30 cellular contexts compared by ENCODE assay signal in the genomic region with DNA sequence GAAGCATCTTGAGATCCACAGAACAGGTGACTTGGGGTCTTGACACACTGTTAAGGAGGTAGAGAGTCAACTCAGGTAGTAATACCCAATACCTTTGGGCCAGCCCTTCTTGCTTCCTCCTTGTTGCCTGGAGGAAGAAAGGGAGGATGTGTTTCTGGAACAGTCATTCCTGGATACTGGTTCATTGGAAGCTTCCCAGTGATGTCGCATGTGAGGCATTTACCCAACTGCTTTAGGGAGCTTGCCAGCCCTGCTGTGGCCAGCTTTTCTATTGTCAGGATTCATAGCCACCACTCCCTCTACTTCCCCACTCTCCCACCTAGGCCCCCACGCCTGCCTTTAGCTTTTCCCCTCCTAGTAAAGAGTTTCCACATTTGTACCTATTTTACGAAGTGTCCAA.
"Had no signal": no experiment of that assay in that cellular context is flagged by ENCODE, and none has a peak within 500 bp of the region (broad histone marks: within the 10 kb centered on the region; RNA-seq: fewer than 3 reads in every experiment).

No MANE protein-coding gene starts in this region.

- H3K27ac ChIP-seq: adrenal gland, breast epithelium, colonic mucosa, esophagus muscularis mucosa, foreskin keratinocyte, hepatocyte, neural progenitor cell, right lobe of liver, tibial nerve, uterus had no signal

- FAIRE-seq: endothelial cell of umbilical vein, small intestine had no signal

- DNase-seq: activated CD4-positive, alpha-beta T cell treated with anti-CD3 and anti-CD28 coated beads for 4 hours; activated CD4-positive, alpha-beta T cell treated with anti-CD3 and anti-CD28 coated beads, Interleukin-2, amount 50 U/mL, for 48 hours; activated CD4-positive, CD25-positive, alpha-beta regulatory T cell; activated CD8-positive, alpha-beta memory T cell treated with anti-CD3 and anti-CD28 coated beads, Interleukin-2, amount 50 U/mL, for 48 hours; activated naive CD4-positive, alpha-beta T cell; activated T-cell treated with anti-CD3 and anti-CD28 coated beads, Interleukin-2, amount 50 U/mL, for 4 hours; adrenal gland; colonic mucosa; dorsolateral prefrontal cortex; effector memory CD8-positive, alpha-beta T cell; left colon; mesenchymal stem cell; mucosa of descending colon; naive B cell; right lobe of liver; small intestine; stimulated activated CD4-positive, alpha-beta T cell treated with anti-CD3 and anti-CD28 coated beads, Interleukin-2, amount 100 ng/mL, for 24 hours; stimulated activated naive CD8-positive, alpha-beta T cell treated with anti-CD3 and anti-CD28 coated beads, Interleukin-15, amount 100 ng/mL, for 72 hours; T-helper 9 cell; uterus had no signal

- H3K79me2 ChIP-seq: hepatocyte had no signal

- H3K4me3 ChIP-seq: adrenal gland, breast epithelium, colonic mucosa, dorsolateral prefrontal cortex, esophagus muscularis mucosa, hepatocyte, mucosa of descending colon, neural progenitor cell, right lobe of liver, tibial nerve, uterus had no signal

- ATAC-seq: activated T-cell treated with anti-CD3 and anti-CD28 coated beads, Interleukin-2, amount 50 U/mL, for 4 hours; effector memory CD8-positive, alpha-beta T cell; foreskin keratinocyte; left colon; mucosa of descending colon; right lobe of liver; stimulated activated effector memory CD8-positive, alpha-beta T cell treated with anti-CD3 and anti-CD28 coated beads, Interleukin-12 subunit alpha, Interleukin-12 subunit beta, amount 100 ng/mL, for 72 hours; stimulated activated naive CD8-positive, alpha-beta T cell treated with anti-CD3 and anti-CD28 coated beads, Interleukin-15, amount 100 ng/mL, for 72 hours had no signal

- H3K27me3 ChIP-seq: adrenal gland, breast epithelium, colonic mucosa, esophagus muscularis mucosa, foreskin keratinocyte, hepatocyte, neural progenitor cell, right lobe of liver, tibial nerve, uterus had no signal

- H3K27ac Mint-ChIP-seq: activated naive CD8-positive, alpha-beta T cell; activated T-helper 2 cell treated with anti-CD3 and anti-CD28 coated beads, Interferon-gamma antibody, Interleukin-2, Interleukin-4, amounts not matched to agents 10 μg/mL and 5 μg/mL and 100 μg/mL, durations not matched to agents 14 hours and 24 hours and 36 hours; effector memory CD8-positive, alpha-beta T cell; naive B cell; neural progenitor cell; stimulated activated effector memory CD8-positive, alpha-beta T cell treated with anti-CD3 and anti-CD28 coated beads, Interleukin-12 subunit alpha, Interleukin-12 subunit beta, amount 100 ng/mL, for 72 hours; stimulated activated naive CD8-positive, alpha-beta T cell treated with anti-CD3 and anti-CD28 coated beads, Interleukin-15, amount 100 ng/mL, for 72 hours had no signal

- H3K4me2 ChIP-seq: hepatocyte, neural progenitor cell had no signal

- H3K36me3 Mint-ChIP-seq: activated naive CD8-positive, alpha-beta T cell; neural progenitor cell; stimulated activated effector memory CD8-positive, alpha-beta T cell treated with anti-CD3 and anti-CD28 coated beads, Interleukin-12 subunit alpha, Interleukin-12 subunit beta, amount 100 ng/mL, for 72 hours had no signal

- H3K4me1 Mint-ChIP-seq: naive B cell; neural progenitor cell; stimulated activated effector memory CD8-positive, alpha-beta T cell treated with anti-CD3 and anti-CD28 coated beads, Interleukin-12 subunit alpha, Interleukin-12 subunit beta, amount 100 ng/mL, for 72 hours; stimulated activated naive CD8-positive, alpha-beta T cell treated with anti-CD3 and anti-CD28 coated beads, Interleukin-15, amount 100 ng/mL, for 72 hours had no signal

- H3K4me3 Mint-ChIP-seq: activated naive CD8-positive, alpha-beta T cell; activated T-cell treated with anti-CD3 and anti-CD28 coated beads, Interleukin-2, amount 50 U/mL, for 4 hours; effector memory CD8-positive, alpha-beta T cell; naive B cell; neural progenitor cell; stimulated activated effector memory CD8-positive, alpha-beta T cell treated with anti-CD3 and anti-CD28 coated beads, Interleukin-12 subunit alpha, Interleukin-12 subunit beta, amount 100 ng/mL, for 72 hours; stimulated activated naive CD8-positive, alpha-beta T cell treated with anti-CD3 and anti-CD28 coated beads, Interleukin-15, amount 100 ng/mL, for 72 hours had no signal

- H3K9me3 Mint-ChIP-seq: activated T-cell treated with anti-CD3 and anti-CD28 coated beads, Interleukin-2, amount 50 U/mL, for 4 hours; activated T-helper 2 cell treated with anti-CD3 and anti-CD28 coated beads, Interferon-gamma antibody, Interleukin-2, Interleukin-4, amounts not matched to agents 10 μg/mL and 5 μg/mL and 100 μg/mL, durations not matched to agents 14 hours and 24 hours and 36 hours; stimulated activated naive CD8-positive, alpha-beta T cell treated with anti-CD3 and anti-CD28 coated beads, Interleukin-15, amount 100 ng/mL, for 72 hours had no signal

- H3K4me1 ChIP-seq: adrenal gland, breast epithelium, colonic mucosa, esophagus muscularis mucosa, foreskin keratinocyte, neural progenitor cell, right lobe of liver, tibial nerve, uterus had no signal

- H3K27me3 Mint-ChIP-seq: activated naive CD8-positive, alpha-beta T cell; effector memory CD8-positive, alpha-beta T cell; stimulated activated naive CD8-positive, alpha-beta T cell treated with anti-CD3 and anti-CD28 coated beads, Interleukin-15, amount 100 ng/mL, for 72 hours had no signal

- H3K9ac ChIP-seq: neural progenitor cell had no signal

- H3K36me3 ChIP-seq: adrenal gland, breast epithelium, colonic mucosa, esophagus muscularis mucosa, neural progenitor cell, right lobe of liver, tibial nerve, uterus had no signal

- H3K9me3 ChIP-seq: adrenal gland, colonic mucosa, esophagus muscularis mucosa, mucosa of descending colon, right lobe of liver, tibial nerve, uterus had no signal

- H2AFZ ChIP-seq: hepatocyte, neural progenitor cell had no signal
